Comparison of ENCODE assay signal across 1 cellular context in the genomic region with DNA sequence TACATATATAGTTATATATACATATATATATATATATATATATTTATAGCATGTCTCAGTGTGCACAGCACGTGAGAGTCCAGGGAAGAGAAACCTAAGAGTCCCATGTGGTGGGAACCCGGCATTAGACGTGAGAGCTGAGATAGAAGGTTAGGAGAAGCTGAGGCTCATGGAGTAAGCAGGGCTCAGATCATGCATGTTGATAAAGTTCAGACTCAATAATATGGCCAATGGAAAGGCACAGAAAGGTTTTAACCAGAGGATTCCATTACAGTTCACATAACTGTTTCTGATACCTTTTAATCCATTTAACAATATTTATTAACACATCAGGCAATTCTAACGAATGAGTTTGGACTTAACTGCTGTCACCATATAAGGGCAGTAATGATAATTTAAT.
TF ChIP-seq lines count a peak whose summit lies in the region.

No MANE protein-coding gene starts in this region.

TF ChIP-seq in K562, 482 proteins besides CTCF, POLR2A, EP300 and RAD21 (continued from another document):
- TF ChIP-seq, protein P1, sequence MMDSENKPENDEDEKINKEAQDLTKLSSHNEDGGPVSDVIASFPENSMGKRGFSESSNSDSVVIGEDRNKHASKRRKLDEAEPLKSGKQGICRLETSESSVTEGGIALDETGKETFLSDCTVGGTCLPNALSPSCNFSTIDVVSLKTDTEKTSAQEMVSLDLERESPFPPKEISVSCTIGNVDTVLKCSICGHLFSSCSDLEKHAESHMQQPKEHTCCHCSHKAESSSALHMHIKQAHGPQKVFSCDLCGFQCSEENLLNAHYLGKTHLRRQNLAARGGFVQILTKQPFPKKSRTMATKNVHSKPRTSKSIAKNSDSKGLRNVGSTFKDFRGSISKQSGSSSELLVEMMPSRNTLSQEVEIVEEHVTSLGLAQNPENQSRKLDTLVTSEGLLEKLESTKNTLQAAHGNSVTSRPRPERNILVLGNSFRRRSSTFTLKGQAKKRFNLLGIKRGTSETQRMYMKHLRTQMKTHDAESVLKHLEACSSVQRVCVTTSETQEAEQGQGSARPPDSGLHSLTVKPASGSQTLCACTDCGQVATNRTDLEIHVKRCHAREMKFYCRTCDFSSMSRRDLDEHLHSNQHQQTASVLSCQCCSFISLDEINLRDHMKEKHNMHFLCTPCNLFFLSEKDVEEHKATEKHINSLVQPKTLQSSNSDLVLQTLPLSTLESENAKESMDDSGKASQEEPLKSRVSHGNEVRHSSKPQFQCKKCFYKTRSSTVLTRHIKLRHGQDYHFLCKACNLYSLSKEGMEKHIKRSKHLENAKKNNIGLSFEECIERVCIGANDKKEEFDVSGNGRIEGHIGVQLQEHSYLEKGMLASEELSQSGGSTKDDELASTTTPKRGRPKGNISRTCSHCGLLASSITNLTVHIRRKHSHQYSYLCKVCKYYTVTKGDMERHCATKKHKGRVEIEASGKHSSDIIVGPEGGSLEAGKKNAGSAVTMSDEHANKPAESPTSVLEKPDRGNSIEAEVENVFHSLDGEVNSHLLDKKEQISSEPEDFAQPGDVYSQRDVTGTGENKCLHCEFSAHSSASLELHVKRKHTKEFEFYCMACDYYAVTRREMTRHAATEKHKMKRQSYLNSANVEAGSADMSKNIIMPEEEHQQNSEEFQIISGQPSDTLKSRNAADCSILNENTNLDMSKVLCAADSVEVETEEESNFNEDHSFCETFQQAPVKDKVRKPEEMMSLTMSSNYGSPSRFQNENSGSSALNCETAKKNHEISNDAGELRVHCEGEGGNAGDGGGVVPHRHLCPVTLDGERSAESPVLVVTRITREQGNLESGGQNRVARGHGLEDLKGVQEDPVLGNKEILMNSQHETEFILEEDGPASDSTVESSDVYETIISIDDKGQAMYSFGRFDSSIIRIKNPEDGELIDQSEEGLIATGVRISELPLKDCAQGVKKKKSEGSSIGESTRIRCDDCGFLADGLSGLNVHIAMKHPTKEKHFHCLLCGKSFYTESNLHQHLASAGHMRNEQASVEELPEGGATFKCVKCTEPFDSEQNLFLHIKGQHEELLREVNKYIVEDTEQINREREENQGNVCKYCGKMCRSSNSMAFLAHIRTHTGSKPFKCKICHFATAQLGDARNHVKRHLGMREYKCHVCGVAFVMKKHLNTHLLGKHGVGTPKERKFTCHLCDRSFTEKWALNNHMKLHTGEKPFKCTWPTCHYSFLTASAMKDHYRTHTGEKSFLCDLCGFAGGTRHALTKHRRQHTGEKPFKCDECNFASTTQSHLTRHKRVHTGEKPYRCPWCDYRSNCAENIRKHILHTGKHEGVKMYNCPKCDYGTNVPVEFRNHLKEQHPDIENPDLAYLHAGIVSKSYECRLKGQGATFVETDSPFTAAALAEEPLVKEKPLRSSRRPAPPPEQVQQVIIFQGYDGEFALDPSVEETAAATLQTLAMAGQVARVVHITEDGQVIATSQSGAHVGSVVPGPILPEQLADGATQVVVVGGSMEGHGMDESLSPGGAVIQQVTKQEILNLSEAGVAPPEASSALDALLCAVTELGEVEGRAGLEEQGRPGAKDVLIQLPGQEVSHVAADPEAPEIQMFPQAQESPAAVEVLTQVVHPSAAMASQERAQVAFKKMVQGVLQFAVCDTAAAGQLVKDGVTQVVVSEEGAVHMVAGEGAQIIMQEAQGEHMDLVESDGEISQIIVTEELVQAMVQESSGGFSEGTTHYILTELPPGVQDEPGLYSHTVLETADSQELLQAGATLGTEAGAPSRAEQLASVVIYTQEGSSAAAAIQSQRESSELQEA (IDR thresholded peaks at IDR 0.05; ENCODE audit: low read depth) = no peak
- TF ChIP-seq DMBX1 (CRISPR knock-in tag; IDR thresholded peaks at IDR 0.05; ENCODE audit: borderline replicate concordance) (peak; percentile 59; the same call in 1 of the 2 replicates), MTA2 (IDR thresholded peaks at IDR 0.05; ENCODE audit: low read depth) (no peak), ZNF77 (CRISPR knock-in tag; IDR thresholded peaks at IDR 0.05) (no peak), ZNF224 (CRISPR knock-in tag; IDR thresholded peaks at IDR 0.05) (no peak), FOXK2 (conservative IDR thresholded peaks at IDR 0.05 in 1 of 2, IDR thresholded peaks at IDR 0.05 in 1 of 2; ENCODE audit: low read depth in 2 of 2) (no peak)
- TF ChIP-seq, protein P2, sequence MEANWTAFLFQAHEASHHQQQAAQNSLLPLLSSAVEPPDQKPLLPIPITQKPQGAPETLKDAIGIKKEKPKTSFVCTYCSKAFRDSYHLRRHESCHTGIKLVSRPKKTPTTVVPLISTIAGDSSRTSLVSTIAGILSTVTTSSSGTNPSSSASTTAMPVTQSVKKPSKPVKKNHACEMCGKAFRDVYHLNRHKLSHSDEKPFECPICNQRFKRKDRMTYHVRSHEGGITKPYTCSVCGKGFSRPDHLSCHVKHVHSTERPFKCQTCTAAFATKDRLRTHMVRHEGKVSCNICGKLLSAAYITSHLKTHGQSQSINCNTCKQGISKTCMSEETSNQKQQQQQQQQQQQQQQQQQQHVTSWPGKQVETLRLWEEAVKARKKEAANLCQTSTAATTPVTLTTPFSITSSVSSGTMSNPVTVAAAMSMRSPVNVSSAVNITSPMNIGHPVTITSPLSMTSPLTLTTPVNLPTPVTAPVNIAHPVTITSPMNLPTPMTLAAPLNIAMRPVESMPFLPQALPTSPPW (CRISPR knock-in tag; IDR thresholded peaks at IDR 0.05) = peak; percentile 24; the same call in 1 of the 2 replicates
- TF ChIP-seq, protein P3, sequence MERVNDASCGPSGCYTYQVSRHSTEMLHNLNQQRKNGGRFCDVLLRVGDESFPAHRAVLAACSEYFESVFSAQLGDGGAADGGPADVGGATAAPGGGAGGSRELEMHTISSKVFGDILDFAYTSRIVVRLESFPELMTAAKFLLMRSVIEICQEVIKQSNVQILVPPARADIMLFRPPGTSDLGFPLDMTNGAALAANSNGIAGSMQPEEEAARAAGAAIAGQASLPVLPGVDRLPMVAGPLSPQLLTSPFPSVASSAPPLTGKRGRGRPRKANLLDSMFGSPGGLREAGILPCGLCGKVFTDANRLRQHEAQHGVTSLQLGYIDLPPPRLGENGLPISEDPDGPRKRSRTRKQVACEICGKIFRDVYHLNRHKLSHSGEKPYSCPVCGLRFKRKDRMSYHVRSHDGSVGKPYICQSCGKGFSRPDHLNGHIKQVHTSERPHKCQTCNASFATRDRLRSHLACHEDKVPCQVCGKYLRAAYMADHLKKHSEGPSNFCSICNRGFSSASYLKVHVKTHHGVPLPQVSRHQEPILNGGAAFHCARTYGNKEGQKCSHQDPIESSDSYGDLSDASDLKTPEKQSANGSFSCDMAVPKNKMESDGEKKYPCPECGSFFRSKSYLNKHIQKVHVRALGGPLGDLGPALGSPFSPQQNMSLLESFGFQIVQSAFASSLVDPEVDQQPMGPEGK (CRISPR knock-in tag; IDR thresholded peaks at IDR 0.05; ENCODE audit: borderline replicate concordance) = no peak
- TF ChIP-seq, protein P4, sequence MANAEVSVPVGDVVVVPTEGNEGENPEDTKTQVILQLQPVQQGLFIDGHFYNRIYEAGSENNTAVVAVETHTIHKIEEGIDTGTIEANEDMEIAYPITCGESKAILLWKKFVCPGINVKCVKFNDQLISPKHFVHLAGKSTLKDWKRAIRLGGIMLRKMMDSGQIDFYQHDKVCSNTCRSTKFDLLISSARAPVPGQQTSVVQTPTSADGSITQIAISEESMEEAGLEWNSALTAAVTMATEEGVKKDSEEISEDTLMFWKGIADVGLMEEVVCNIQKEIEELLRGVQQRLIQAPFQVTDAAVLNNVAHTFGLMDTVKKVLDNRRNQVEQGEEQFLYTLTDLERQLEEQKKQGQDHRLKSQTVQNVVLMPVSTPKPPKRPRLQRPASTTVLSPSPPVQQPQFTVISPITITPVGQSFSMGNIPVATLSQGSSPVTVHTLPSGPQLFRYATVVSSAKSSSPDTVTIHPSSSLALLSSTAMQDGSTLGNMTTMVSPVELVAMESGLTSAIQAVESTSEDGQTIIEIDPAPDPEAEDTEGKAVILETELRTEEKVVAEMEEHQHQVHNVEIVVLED (CRISPR knock-in tag; IDR thresholded peaks at IDR 0.05) = no peak
